In the genomic region with DNA sequence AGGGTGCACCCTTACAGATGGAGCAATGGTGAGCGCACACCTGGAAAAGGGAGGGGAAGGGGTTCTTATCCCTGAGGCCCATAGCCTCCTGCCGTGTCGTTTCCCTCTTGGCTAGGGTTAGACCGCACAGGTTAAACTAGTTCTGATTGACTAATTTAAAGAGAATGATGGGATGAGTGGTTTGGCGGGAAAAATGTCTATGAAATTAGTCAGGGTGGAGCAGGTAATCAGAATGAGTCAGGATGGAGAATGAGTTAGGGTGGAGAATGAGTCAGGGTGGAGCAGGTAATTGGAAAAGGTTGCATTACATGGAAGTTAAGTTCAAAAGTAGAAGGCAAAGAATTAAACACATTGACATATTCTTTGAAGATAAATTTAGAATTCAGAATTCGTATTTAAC, we compare ENCODE assay signal across 21 cellular contexts.
"Had no signal": no experiment of that assay in that cellular context is flagged by ENCODE, and none has a peak within 500 bp of the region (broad histone marks: within the 10 kb centered on the region; RNA-seq: fewer than 3 reads in every experiment).

No MANE protein-coding gene starts in this region.

- H3K9me3 Mint-ChIP-seq: endodermal cell, naive B cell, nephron, type B pancreatic cell had no signal

- H3K4me3 ChIP-seq: coronary artery, gastrocnemius medialis, heart right ventricle, pancreas, right lobe of liver, spleen, suprapubic skin, thyroid gland had no signal

- ATAC-seq: esophagus mucosa, gastrocnemius medialis, heart right ventricle, pancreas, right lobe of liver had no signal

- H3K27ac Mint-ChIP-seq: endodermal cell, naive B cell, nephron, progenitor cell of endocrine pancreas, type B pancreatic cell had no signal

- DNase-seq: effector CD4-positive, alpha-beta T cell; endodermal cell; gastrocnemius medialis; heart right ventricle; kidney glomerular epithelial cell; mesendoderm; naive B cell; occipital lobe; pancreas; right lobe of liver; spleen; stimulated activated CD4-positive, alpha-beta T cell treated with anti-CD3 and anti-CD28 coated beads, Interleukin-2, amount 100 ng/mL, for 24 hours; stimulated activated CD4-positive, alpha-beta T cell treated with anti-CD3 and anti-CD28 coated beads, Interleukin-4, amount 100 ng/mL, for 4 hours; stimulated activated naive CD4-positive, alpha-beta T cell; thyroid gland had no signal

- H3K4me1 Mint-ChIP-seq: endodermal cell, naive B cell, nephron had no signal

- H3K27me3 Mint-ChIP-seq: progenitor cell of endocrine pancreas, type B pancreatic cell had no signal

- H3K36me3 Mint-ChIP-seq: naive B cell, type B pancreatic cell had no signal

- H3K4me3 Mint-ChIP-seq: endodermal cell, naive B cell, nephron, type B pancreatic cell had no signal
